8 cellular contexts compared by ENCODE assay signal in the genomic region with DNA sequence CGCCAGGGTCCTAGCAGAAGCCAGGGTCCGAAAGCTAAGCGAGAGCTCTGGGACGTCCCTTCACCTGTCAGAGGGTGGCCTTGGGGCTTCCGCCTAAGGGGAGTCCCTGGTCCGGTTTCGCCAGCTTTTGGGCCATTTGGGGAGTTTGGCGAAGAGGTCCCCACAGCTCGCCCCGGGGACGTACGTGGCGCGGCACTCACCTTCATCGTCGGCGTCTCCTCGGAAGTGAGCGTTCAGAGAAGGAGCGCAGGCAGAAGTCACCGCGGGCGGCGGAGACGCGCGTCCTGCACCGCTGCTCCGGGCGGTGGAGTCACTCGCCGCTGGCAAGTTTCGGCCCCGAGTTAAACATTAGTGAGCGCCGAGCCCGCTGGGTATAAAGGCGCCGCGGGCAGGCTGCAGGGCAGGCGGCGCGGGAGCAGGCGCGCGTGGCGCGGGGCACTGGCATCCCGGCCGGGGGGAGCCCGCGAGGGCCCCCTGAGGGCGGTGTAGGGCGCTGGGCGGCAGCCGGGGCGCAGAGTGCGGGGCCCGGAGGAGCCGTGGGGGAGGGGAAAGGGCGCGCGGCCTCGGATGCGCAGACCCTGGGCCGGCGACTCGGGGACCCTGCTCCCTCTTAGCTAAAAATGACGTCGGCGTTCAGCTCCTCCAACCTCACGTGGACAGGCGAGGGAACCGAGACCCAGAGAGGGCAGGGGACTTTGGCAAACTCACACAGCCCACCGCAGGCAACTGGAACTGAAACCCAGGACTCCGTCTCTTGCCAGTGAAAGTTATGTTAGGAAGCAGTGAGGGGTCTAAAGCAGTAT. TPM values are rescaled to one million over a fixed set of nuclear protein-coding genes. Genes with fewer than 3 reads are reported as not detected.
A peak's percentile ranks its signal among the peaks of the same experiment; 100 is the strongest.
DNase-seq lines count a peak whose midpoint lies in the region; ATAC-seq, FAIRE-seq and TF ChIP-seq lines count a peak whose summit lies in the region.

TSS of gene DPP4 (minus strand) at position 440 of the 803 bp plus-strand sequence. CDS start at position 206, 234 bp downstream.

- H3K27ac ChIP-seq in Panc1 (ENCODE audit: low read length): no peak within 1 kb of the TSS
- H3K27ac ChIP-seq in iPS DF 6.9 (ENCODE audit: low read length): no peak within 1 kb of the TSS
- H3K27ac ChIP-seq in small intestine (ENCODE audit: low read depth in 1 of 2, low read length in 1 of 2): peak within 1 kb of the TSS; percentile 51 to 63

- no CpG with 5 or more reads among the region's 76 CpGs for WGBS in iPS DF 6.9 (ENCODE audit: insufficient coverage, insufficient read length)
- 1% methylated on average over 68 to 76 of the region's 76 CpGs for WGBS in small intestine, 3 donors

- BruUV-seq in Panc1 (replicated peaks; lab: Mats Ljungman, UMichigan): no TSS peak

- H3K36me3 ChIP-seq in Panc1 (ENCODE audit: control insufficient read depth, insufficient read depth, low read length): no peaks in the 10 kb centered on the region
- H3K36me3 ChIP-seq in iPS DF 6.9 (ENCODE audit: control insufficient read depth, insufficient read depth, low read length): no peaks in the 10 kb centered on the region
- no peaks in the 10 kb centered on the region for H3K36me3 ChIP-seq in small intestine (ENCODE audit: control insufficient read depth in 2 of 2, insufficient read depth in 2 of 2, low read length in 2 of 2)

- in situ Hi-C loops in Panc1 (cut with HindIII; ENCODE audit: low pct_unique_long_range_greater_than_20kb, low sequenced_read_pairs): no loop called here

- DNase-seq in Right ventricle myocardium inferior (ENCODE audit: missing footprints) (no peak), cardiac septum (ENCODE audit: low spot score) (no peak), Panc1 (ENCODE audit: low read depth, low spot score) (no peak), iPS DF 6.9 (ENCODE audit: low read depth, low spot score) (peak; percentile 25), small intestine (peak; percentile 83), cerebellar cortex (ENCODE audit: low spot score) (no peak)
- peak; percentile 57 for DNase-seq in activated naive CD4-positive, alpha-beta T cell treated with anti-CD3 and anti-CD28 coated beads, Interleukin-2, amount 50 U/mL, for 16 hours

- H3K27me3 ChIP-seq in Panc1 (ENCODE audit: control insufficient read depth, insufficient read depth, low read length): peaks cover 14% of the 10 kb centered on the region
- H3K27me3 ChIP-seq in iPS DF 6.9 (ENCODE audit: control insufficient read depth, insufficient read depth, low read length): peaks cover 6% of the 10 kb centered on the region; the same call in 1 of the 2 replicates
- no peaks in the 10 kb centered on the region for H3K27me3 ChIP-seq in small intestine (ENCODE audit: control insufficient read depth in 2 of 2, insufficient read depth in 2 of 2, low read length in 2 of 2)

- intact Hi-C loops in Right ventricle myocardium inferior (cut with DNase I): loop anchor here (2.0 to 5.0 kb wide), 4 partner anchors 17 to 62 kb away; no protein-coding TSS in a partner anchor
- intact Hi-C loops in cardiac septum (cut with DNase I): loop anchor here (2.0 to 5.0 kb wide), 3 partner anchors 19 to 62 kb away; no protein-coding TSS in a partner anchor
- intact Hi-C loops in Panc1 (cut with micrococcal nuclease; ENCODE audit: unreplicated experiment): no loop called here

- TF ChIP-seq CTCF in Panc1 (IDR thresholded peaks at IDR 0.05): no peak

- H3K4me1 ChIP-seq in Panc1 (ENCODE audit: control insufficient read depth, insufficient read depth, low read length): peaks cover 6% of the 10 kb centered on the region; the same call in 1 of the 2 replicates
- peaks cover 3% of the 10 kb centered on the region; the same call in 1 of the 2 replicates for H3K4me1 ChIP-seq in iPS DF 6.9 (ENCODE audit: control insufficient read depth, insufficient read depth, low read length)
- peaks cover 6 to 8% of the 10 kb centered on the region in 2 donors for H3K4me1 ChIP-seq in small intestine (ENCODE audit: control insufficient read depth in 2 of 2, insufficient read depth in 1 of 2, low read depth in 1 of 2, low read length in 1 of 2)

- ATAC-seq in Right ventricle myocardium inferior (peak; percentile 63), HG02938 (IDR thresholded peaks at IDR 0.05; ENCODE audit: unreplicated experiment) (peak; percentile 84), Panc1 (peak; percentile 72)

- CTCF ChIA-PET in Panc1 (lab: Charles Lee): no interaction called here

- POLR2A ChIA-PET in Panc1 (lab: Charles Lee): no interaction called here

- peak within 1 kb of the TSS; percentile 36 to 38 for H3K4me3 ChIP-seq in Panc1 (ENCODE audit: low read depth in 2 of 2, low read length in 2 of 2)
- H3K4me3 ChIP-seq in iPS DF 6.9 (ENCODE audit: low read length): peak within 1 kb of the TSS; percentile 57; the same call in 1 of the 2 replicates
- peak within 1 kb of the TSS; percentile 38 to 73 for H3K4me3 ChIP-seq in small intestine (ENCODE audit: low read depth in 1 of 2, low read length in 2 of 2)

- H3K9me3 ChIP-seq in Panc1 (ENCODE audit: control insufficient read depth, insufficient read depth, low read depth, low read length): no peaks in the 10 kb centered on the region
- no peaks in the 10 kb centered on the region for H3K9me3 ChIP-seq in iPS DF 6.9 (ENCODE audit: control insufficient read depth, insufficient read depth, low read length)
- no peaks in the 10 kb centered on the region for H3K9me3 ChIP-seq in small intestine (ENCODE audit: control insufficient read depth, low read depth)

- no peak for FAIRE-seq in small intestine (lab: Jason Lieb, UNC)

RNA-seq across cellular contexts. Expression of gene DPP4, which starts in this region (rescaled TPM):
- total RNA-seq in Right ventricle myocardium inferior (5.4 TPM), cardiac septum (3.4 TPM), Panc1 (2021; ENCODE audit: unreplicated experiment) (0.23 TPM)
- polyA plus RNA-seq in Panc1 (2012; ENCODE audit: insufficient read length): not detected
- polyA plus RNA-seq in small intestine: 10 to 100 TPM; 35.8 to 52.4 (median 51.7) TPM

Comparison
In these comparisons a context has a peak if more than half of its experiments do, and no peak if none do; other contexts are left out.
1. Peak in ATAC-seq and H3K4me3 ChIP-seq in Panc1; RNA of the gene not detected or under 1 TPM.
2. DNase-seq: peak in activated naive CD4-positive, alpha-beta T cell treated with anti-CD3 and anti-CD28 coated beads, Interleukin-2, amount 50 U/mL, for 16 hours (single experiment), iPS DF 6.9 (single experiment) and small intestine (single experiment); none in Right ventricle myocardium inferior (single experiment), cardiac septum (single experiment), Panc1 (single experiment) and cerebellar cortex (single experiment).
3. H3K27ac ChIP-seq: peak in small intestine (2 of 2); none in Panc1 (single experiment) and iPS DF 6.9 (single experiment).
4. Peak in every context shown above with its lines, with median percentiles within 50 percentile points of each other: ATAC-seq and H3K4me3 ChIP-seq.